Comparison of ENCODE assay signal across 8 cellular contexts in genomic region chr20:45823949-45824835, GRCh38. TPM values are rescaled to one million over a fixed set of nuclear protein-coding genes. Genes with fewer than 3 reads are reported as not detected.
A peak's percentile ranks its signal among the peaks of the same experiment; 100 is the strongest.
DNase-seq lines count a peak whose midpoint lies in the region; ATAC-seq and TF ChIP-seq lines count a peak whose summit lies in the region.

No MANE protein-coding gene starts in this region.

- H4K91ac ChIP-seq in H9 (ENCODE audit: insufficient read length, low read depth, low read length) (no peak overlapping the region), mesenchymal stem cell (ENCODE audit: low read length) (peak overlapping the region; percentile 87)

- H3K27me3 Mint-ChIP-seq in H9 (ENCODE audit: low read depth) (peaks cover 28% of the 10 kb centered on the region), WTC11 (ENCODE audit: low read depth) (peaks cover 23% of the 10 kb centered on the region)
- peaks cover 33 to 40% of the 10 kb centered on the region in 2 donors for H3K27me3 Mint-ChIP-seq in stimulated activated naive B cell treated with anti-CD40 and anti-IgM and Interleukin-4, amounts not matched to agents 10 μg/mL and 1 μg/mL and 100 μg/mL, for 72 hours

- H3K23ac ChIP-seq in H9 (ENCODE audit: insufficient read length, low read depth, low read length) = no peak overlapping the region
- H3K23ac ChIP-seq in mesenchymal stem cell (ENCODE audit: low read length in 2 of 2) = peak overlapping the region in 1 of 2 experiments; percentile 60

- no CpG with 5 or more reads among the region's 57 CpGs for WGBS in H9 (ENCODE audit: extremely low coverage, insufficient read length, low lambda C conversion rate)
- WGBS in mesenchymal stem cell = 36% methylated on average over 57 of the region's 57 CpGs

- H3K4ac ChIP-seq in H9 (ENCODE audit: low read depth, low read length) (no peak overlapping the region), mesenchymal stem cell (ENCODE audit: low read depth in 1 of 2, low read length in 2 of 2) (no peak overlapping the region)

- H3K9ac ChIP-seq in H9 (ENCODE audit: extremely low read depth, insufficient read length, low read length) (no peak overlapping the region), mesenchymal stem cell (ENCODE audit: low read length) (peak overlapping the region; percentile 32)

- H2BK15ac ChIP-seq in H9 (ENCODE audit: low read depth, low read length) (no peak overlapping the region), mesenchymal stem cell (ENCODE audit: low read depth, poor library complexity, severe bottlenecking) (peak overlapping the region; percentile 30)

- H3K4me1 ChIP-seq in H9 (ENCODE audit: insufficient read depth, low read length) (no peaks in the 10 kb centered on the region), mesenchymal stem cell (ENCODE audit: control insufficient read depth, insufficient read depth, low read depth, low read length) (peaks cover 25% of the 10 kb centered on the region)

- DNase-seq in AG04450 (ENCODE audit: low read depth, low spot score) (no peak), H9 (peak; percentile 87), WTC11 (ENCODE audit: low spot score) (peak; percentile 81), coronary artery (ENCODE audit: low spot score) (no peak), mesenchymal stem cell (peak; percentile 33), NCI-H2171 treated with DMSO at 0.1 percent for 48 hours (lab: John Stamatoyannopoulos, UW) (no peak)
- peak; percentile 13 for DNase-seq in stimulated activated naive B cell treated with anti-CD40 and anti-IgM and Interleukin-4, amounts not matched to agents 10 μg/mL and 1 μg/mL and 100 μg/mL, for 72 hours

- no peaks in the 10 kb centered on the region for H3K79me2 ChIP-seq in H9 (ENCODE audit: insufficient read depth, low read length)

- H3T11ph ChIP-seq in H9 (ENCODE audit: low read length) = no peak overlapping the region

- H3K23me2 ChIP-seq in H9 (ENCODE audit: insufficient read length, low read depth, low read length, poor library complexity, severe bottlenecking) = no peaks in the 10 kb centered on the region

- CTCF ChIA-PET in AG04450 (lab: Charles Lee) (interaction anchor here (0.7 to 1.5 kb wide), 6 partner anchors 9 to 137 kb away, joined by 3 to 4 read pairs (median 3); no protein-coding TSS in a partner anchor), WTC11 (lab: Charles Lee) (interaction anchor here (0.6 to 3.3 kb wide), 27 partner anchors 8 to 235 kb away, joined by 3 to 30 read pairs (median 7); partner anchors contain the start of genes ACOT8, CTSA, NEURL2 and PCIF1)

- H2BK12ac ChIP-seq in H9 (ENCODE audit: insufficient read length, low read depth, low read length) (no peak overlapping the region), mesenchymal stem cell (ENCODE audit: low read length in 2 of 2) (peak overlapping the region in 1 of 2 experiments; percentile 58)

- H4K20me1 ChIP-seq in H9 (ENCODE audit: control insufficient read depth, insufficient read depth, insufficient read length) = no peaks in the 10 kb centered on the region

- no peak overlapping the region for H2AFZ ChIP-seq in H9 (ENCODE audit: low read length)
- no peak overlapping the region for H2AFZ ChIP-seq in mesenchymal stem cell (ENCODE audit: low read depth, low read length)

- H3K4me1 Mint-ChIP-seq in H9 = peaks cover 22 to 40% of the 10 kb centered on the region in 2 experiments
- H3K4me1 Mint-ChIP-seq in WTC11 = peaks cover 26% of the 10 kb centered on the region
- H3K4me1 Mint-ChIP-seq in stimulated activated naive B cell treated with anti-CD40 and anti-IgM and Interleukin-4, amounts not matched to agents 10 μg/mL and 1 μg/mL and 100 μg/mL, for 72 hours = peaks cover 15 to 24% of the 10 kb centered on the region in 2 donors

- no peaks in the 10 kb centered on the region for H3K79me1 ChIP-seq in H9 (ENCODE audit: insufficient read depth, low read depth, low read length, poor library complexity, severe bottlenecking)
- no peaks in the 10 kb centered on the region for H3K79me1 ChIP-seq in mesenchymal stem cell (replicated peaks; ENCODE audit: low read length, poor library complexity, severe bottlenecking)

- H3K4me3 ChIP-seq in AG04450 (ENCODE audit: low read depth, low read length) (no peak overlapping the region), coronary artery (peak overlapping the region; percentile 53), mesenchymal stem cell (ENCODE audit: insufficient read depth in 1 of 2, low read depth in 1 of 2, low read length in 2 of 2) (peak overlapping the region in 1 of 2 experiments; percentile 60)

- POLR2A ChIA-PET in AG04450 (lab: Yijun Ruan, JAX) (no interaction called here), WTC11 (lab: Charles Lee) (interaction anchor here (0.7 to 1.6 kb wide), 5 partner anchors 10 to 188 kb away, joined by 3 to 10 read pairs (median 3); partner anchors contain the start of genes CTSA, NEURL2 and SNX21)

- H2BK5ac ChIP-seq in H9 (ENCODE audit: insufficient read length, low read length) = no peak overlapping the region
- no peak overlapping the region for H2BK5ac ChIP-seq in mesenchymal stem cell (ENCODE audit: low read depth, low read length, poor library complexity, severe bottlenecking)

- no peak overlapping the region for H3K4me2 ChIP-seq in H9 (ENCODE audit: insufficient read depth, insufficient read length, low read length)
- no peak overlapping the region for H3K4me2 ChIP-seq in mesenchymal stem cell (ENCODE audit: low read length, poor library complexity, severe bottlenecking)

- H3K36me3 Mint-ChIP-seq in H9 (ENCODE audit: insufficient read depth in 1 of 3, low read depth in 3 of 3) (no peaks in the 10 kb centered on the region; a peak in 1 of 7 replicates), WTC11 (no peaks in the 10 kb centered on the region)
- H3K36me3 Mint-ChIP-seq in stimulated activated naive B cell treated with anti-CD40 and anti-IgM and Interleukin-4, amounts not matched to agents 10 μg/mL and 1 μg/mL and 100 μg/mL, for 72 hours = no peaks in the 10 kb centered on the region

- H3K27me3 ChIP-seq in AG04450 (ENCODE audit: control insufficient read depth, insufficient read depth, low read length) (peaks cover 14% of the 10 kb centered on the region), H9 (ENCODE audit: insufficient read depth, low read length) (no peaks in the 10 kb centered on the region; the same call in 1 of the 2 replicates), mesenchymal stem cell (ENCODE audit: control insufficient read depth in 1 of 2, insufficient read depth in 1 of 2, low read length in 2 of 2) (peaks cover 15 to 16% of the 10 kb centered on the region in 2 experiments)

- H3K4me3 Mint-ChIP-seq in H9 = peak overlapping the region; percentile 62 to 73
- H3K4me3 Mint-ChIP-seq in WTC11 = peak overlapping the region; percentile 61
- peak overlapping the region; percentile 79 for H3K4me3 Mint-ChIP-seq in stimulated activated naive B cell treated with anti-CD40 and anti-IgM and Interleukin-4, amounts not matched to agents 10 μg/mL and 1 μg/mL and 100 μg/mL, for 72 hours

- peak; percentile 37 for TF ChIP-seq CTCF in AG04450 (IDR thresholded peaks at IDR 0.05; ENCODE audit: low read depth, low read length)
- peak; percentile 66 for TF ChIP-seq CTCF in H9 (conservative IDR thresholded peaks at IDR 0.05)
- no peak for TF ChIP-seq CTCF in WTC11 (IDR thresholded peaks at IDR 0.05)
- peak; percentile 21 for TF ChIP-seq CTCF in coronary artery (IDR thresholded peaks at IDR 0.05)

- peak overlapping the region in 1 of 3 experiments; percentile 82; a peak in 1 of 7 replicates for H3K27ac Mint-ChIP-seq in H9
- H3K27ac Mint-ChIP-seq in WTC11 = 0 out of 2 replicates have a peak overlapping the region, but pooled peaks have one; percentile 48
- H3K27ac Mint-ChIP-seq in stimulated activated naive B cell treated with anti-CD40 and anti-IgM and Interleukin-4, amounts not matched to agents 10 μg/mL and 1 μg/mL and 100 μg/mL, for 72 hours = peak overlapping the region; percentile 80

- H3K27ac ChIP-seq in AG04450 (ENCODE audit: low read depth, low read length) (no peak overlapping the region), H9 (ENCODE audit: insufficient read length, low read depth, low read length) (no peak overlapping the region), coronary artery (peak overlapping the region in 1 of 2 donors; percentile 53), mesenchymal stem cell (ENCODE audit: low read length, poor library complexity, severe bottlenecking) (no peak overlapping the region)

- H2BK120ac ChIP-seq in H9 (ENCODE audit: low read depth, low read length, poor library complexity, severe bottlenecking) = no peak overlapping the region
- H2BK120ac ChIP-seq in mesenchymal stem cell (ENCODE audit: low read depth, low read length) = no peak overlapping the region

- no peak overlapping the region for H4K5ac ChIP-seq in H9 (ENCODE audit: insufficient read length, low read depth, low read length)

- ATAC-seq in WTC11 = peak; percentile 86
- ATAC-seq in stimulated activated naive B cell treated with anti-CD40 and anti-IgM and Interleukin-4, amounts not matched to agents 10 μg/mL and 1 μg/mL and 100 μg/mL, for 72 hours (replicated peaks) = peak; percentile 80 to 82
- no peak for ATAC-seq in HG03520 (IDR thresholded peaks at IDR 0.05; ENCODE audit: unreplicated experiment)

- H3K18ac ChIP-seq in H9 (ENCODE audit: insufficient read length, low read depth, low read length) (no peak overlapping the region), mesenchymal stem cell (ENCODE audit: low read depth in 1 of 2, low read length in 2 of 2) (peak overlapping the region in 1 of 2 experiments; percentile 49)

- H3K9me3 ChIP-seq in AG04450 (ENCODE audit: control insufficient read depth, insufficient read depth, low read length) = no peaks in the 10 kb centered on the region; the same call in 1 of the 2 replicates
- H3K9me3 ChIP-seq in H9 (ENCODE audit: control insufficient read depth, low read depth, low read length) = no peaks in the 10 kb centered on the region
- no peaks in the 10 kb centered on the region for H3K9me3 ChIP-seq in mesenchymal stem cell (ENCODE audit: control insufficient read depth, low read length)

- no peak overlapping the region for H4K8ac ChIP-seq in H9 (replicated peaks; ENCODE audit: insufficient read length, low read depth, low read length)
- H4K8ac ChIP-seq in mesenchymal stem cell (ENCODE audit: low read length) = peak overlapping the region; percentile 61

- no peaks in the 10 kb centered on the region for H3K36me3 ChIP-seq in mesenchymal stem cell (ENCODE audit: control insufficient read depth in 1 of 2, insufficient read depth in 2 of 2, low read depth in 1 of 2, low read length in 2 of 2)

- H3K9me3 Mint-ChIP-seq in H9 (no peaks in the 10 kb centered on the region; a peak in 1 of 5 replicates), WTC11 (no peaks in the 10 kb centered on the region)
- peaks cover 0 to 7% of the 10 kb centered on the region in 2 donors for H3K9me3 Mint-ChIP-seq in stimulated activated naive B cell treated with anti-CD40 and anti-IgM and Interleukin-4, amounts not matched to agents 10 μg/mL and 1 μg/mL and 100 μg/mL, for 72 hours

- H3K14ac ChIP-seq in H9 (ENCODE audit: insufficient read depth, low read length) = no peak overlapping the region
- peak overlapping the region in 1 of 2 experiments; percentile 11 for H3K14ac ChIP-seq in mesenchymal stem cell (ENCODE audit: low read length in 2 of 2)

- H2AK5ac ChIP-seq in H9 (ENCODE audit: insufficient read length, low read length) = no peak overlapping the region
- H2AK5ac ChIP-seq in mesenchymal stem cell (ENCODE audit: low read length, severe bottlenecking) = no peak overlapping the region

- H3K56ac ChIP-seq in H9 (ENCODE audit: insufficient read length, low read depth, low read length) = no peak overlapping the region

- H2BK20ac ChIP-seq in H9 (ENCODE audit: low read depth, low read length, poor library complexity, severe bottlenecking) = no peak overlapping the region

RNA-seq across cellular contexts. Expression of gene TNNC2, which starts 2.9 kb away (rescaled TPM):
- polyA plus RNA-seq in AG04450 (2011; rRNA removed) = 0.38 and 0.45 TPM in 2 replicates
- polyA minus RNA-seq in AG04450 (2011; rRNA and poly(A)+ RNA removed) = 0.46 TPM in 1 of 2 replicates, not detected in the other
- 3.1 and 4.6 TPM in 2 replicates for total RNA-seq in H9 (2021)
- total RNA-seq in WTC11 (2021) = 2.7 to 3.6 TPM (median 3.0 TPM) in 3 replicates
- 0.19 TPM for polyA plus RNA-seq in mesenchymal stem cell (2013, experiment 1 of 2)
- polyA plus RNA-seq in mesenchymal stem cell (2013, experiment 2 of 2) = 0.21 TPM

RNA-seq across cellular contexts. Expression of gene SNX21, which starts 9.4 kb away (rescaled TPM):
- 9.2 and 11.5 TPM in 2 replicates for polyA plus RNA-seq in AG04450 (2011; rRNA removed)
- 9.4 and 10.1 TPM in 2 replicates for polyA minus RNA-seq in AG04450 (2011; rRNA and poly(A)+ RNA removed)
- total RNA-seq in H9 (2021) (18.9 and 20.5 TPM in 2 replicates), WTC11 (2021) (17.9 to 23.1 TPM (median 21.7 TPM) in 3 replicates)
- polyA plus RNA-seq in mesenchymal stem cell (2013, experiment 1 of 2) = 18.0 TPM
- polyA plus RNA-seq in mesenchymal stem cell (2013, experiment 2 of 2) = 16.8 TPM

RNA-seq across cellular contexts. Expression of gene UBE2C, which starts 11.7 kb away (rescaled TPM):
- polyA plus RNA-seq in AG04450 (2011; rRNA removed) = 25.3 and 27.8 TPM in 2 replicates
- 26.3 and 31.0 TPM in 2 replicates for polyA minus RNA-seq in AG04450 (2011; rRNA and poly(A)+ RNA removed)
- 254 and 268 TPM in 2 replicates for total RNA-seq in H9 (2021)
- 249 to 251 TPM (median 249 TPM) in 3 replicates for total RNA-seq in WTC11 (2021)
- 20.5 TPM for polyA plus RNA-seq in mesenchymal stem cell (2013, experiment 1 of 2)
- polyA plus RNA-seq in mesenchymal stem cell (2013, experiment 2 of 2) = 21.3 TPM

RNA-seq across cellular contexts. Expression of gene DNTTIP1, which starts 32.4 kb away (rescaled TPM):
- polyA plus RNA-seq in AG04450 (2011; rRNA removed) = 43.9 and 45.3 TPM in 2 replicates
- 20.8 and 29.0 TPM in 2 replicates for polyA minus RNA-seq in AG04450 (2011; rRNA and poly(A)+ RNA removed)
- total RNA-seq in H9 (2021) (35.5 and 36.3 TPM in 2 replicates), WTC11 (2021) (34.2 to 35.7 TPM (median 35.1 TPM) in 3 replicates)
- polyA plus RNA-seq in mesenchymal stem cell (2013, experiment 1 of 2) = 35.0 TPM
- polyA plus RNA-seq in mesenchymal stem cell (2013, experiment 2 of 2) = 36.8 TPM

RNA-seq across cellular contexts. Expression of gene WFDC3, which starts 32.5 kb away (rescaled TPM):
- 0.30 TPM in 1 of 2 replicates, not detected in the other for polyA plus RNA-seq in AG04450 (2011; rRNA removed)
- not detected in 2 replicates for polyA minus RNA-seq in AG04450 (2011; rRNA and poly(A)+ RNA removed)
- total RNA-seq in H9 (2021) (0.35 TPM in 1 of 2 replicates, not detected in the other), WTC11 (2021) (not detected in 3 replicates)
- polyA plus RNA-seq in mesenchymal stem cell (2013, experiment 1 of 2) = 1.5 TPM
- polyA plus RNA-seq in mesenchymal stem cell (2013, experiment 2 of 2) = 1.1 TPM

Comparison
In these comparisons a context has a peak if more than half of its experiments do, and no peak if none do; other contexts are left out.
1. DNase-seq: peak in H9 (single experiment), WTC11 (single experiment), mesenchymal stem cell (single experiment) and stimulated activated naive B cell treated with anti-CD40 and anti-IgM and Interleukin-4, amounts not matched to agents 10 μg/mL and 1 μg/mL and 100 μg/mL, for 72 hours (single experiment); none in AG04450 (single experiment), coronary artery (single experiment) and NCI-H2171 treated with DMSO at 0.1 percent for 48 hours (single experiment).
2. Peak in every context shown above with its lines, with median percentiles within 50 percentile points of each other: H3K4me3 Mint-ChIP-seq.